1 cellular context compared by ENCODE assay signal in the genomic region with DNA sequence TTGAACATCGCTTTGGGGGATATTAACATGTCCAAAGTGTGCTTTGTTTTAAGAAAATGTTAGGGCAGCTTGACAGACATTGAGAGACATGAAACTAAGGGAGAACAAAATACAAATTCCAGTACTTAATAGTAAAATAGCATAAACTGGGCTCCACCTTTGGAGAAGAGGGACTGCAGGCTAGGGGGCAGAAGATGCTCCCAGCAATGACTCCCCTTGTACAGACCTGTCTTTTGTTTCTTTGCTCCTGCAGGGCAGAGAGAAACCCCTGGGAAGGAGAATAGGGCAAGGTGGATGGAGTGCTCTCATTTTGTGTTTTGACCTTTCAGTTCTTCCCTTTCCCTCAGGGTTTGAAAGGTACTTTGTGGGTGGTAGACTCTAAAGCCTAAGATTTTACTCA.
TF ChIP-seq lines count a peak whose summit lies in the region.

No MANE protein-coding gene starts in this region.

TF ChIP-seq in WTC11, 78 proteins besides CTCF, POLR2A, EP300 and RAD21 (continued from another document):
- TF ChIP-seq, protein P1, sequence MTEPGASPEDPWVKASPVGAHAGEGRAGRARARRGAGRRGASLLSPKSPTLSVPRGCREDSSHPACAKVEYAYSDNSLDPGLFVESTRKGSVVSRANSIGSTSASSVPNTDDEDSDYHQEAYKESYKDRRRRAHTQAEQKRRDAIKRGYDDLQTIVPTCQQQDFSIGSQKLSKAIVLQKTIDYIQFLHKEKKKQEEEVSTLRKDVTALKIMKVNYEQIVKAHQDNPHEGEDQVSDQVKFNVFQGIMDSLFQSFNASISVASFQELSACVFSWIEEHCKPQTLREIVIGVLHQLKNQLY (CRISPR knock-in tag; IDR thresholded peaks at IDR 0.05) = no peak
- no peak for TF ChIP-seq TEAD1 (CRISPR knock-in tag; IDR thresholded peaks at IDR 0.05)
- TF ChIP-seq FOXP1 (CRISPR knock-in tag; IDR thresholded peaks at IDR 0.05; ENCODE audit: borderline replicate concordance) = no peak
- TF ChIP-seq MXD4 (CRISPR knock-in tag; IDR thresholded peaks at IDR 0.05; ENCODE audit: borderline replicate concordance) = no peak
- no peak for TF ChIP-seq ERG (CRISPR knock-in tag; IDR thresholded peaks at IDR 0.05)
- TF ChIP-seq, protein P2, sequence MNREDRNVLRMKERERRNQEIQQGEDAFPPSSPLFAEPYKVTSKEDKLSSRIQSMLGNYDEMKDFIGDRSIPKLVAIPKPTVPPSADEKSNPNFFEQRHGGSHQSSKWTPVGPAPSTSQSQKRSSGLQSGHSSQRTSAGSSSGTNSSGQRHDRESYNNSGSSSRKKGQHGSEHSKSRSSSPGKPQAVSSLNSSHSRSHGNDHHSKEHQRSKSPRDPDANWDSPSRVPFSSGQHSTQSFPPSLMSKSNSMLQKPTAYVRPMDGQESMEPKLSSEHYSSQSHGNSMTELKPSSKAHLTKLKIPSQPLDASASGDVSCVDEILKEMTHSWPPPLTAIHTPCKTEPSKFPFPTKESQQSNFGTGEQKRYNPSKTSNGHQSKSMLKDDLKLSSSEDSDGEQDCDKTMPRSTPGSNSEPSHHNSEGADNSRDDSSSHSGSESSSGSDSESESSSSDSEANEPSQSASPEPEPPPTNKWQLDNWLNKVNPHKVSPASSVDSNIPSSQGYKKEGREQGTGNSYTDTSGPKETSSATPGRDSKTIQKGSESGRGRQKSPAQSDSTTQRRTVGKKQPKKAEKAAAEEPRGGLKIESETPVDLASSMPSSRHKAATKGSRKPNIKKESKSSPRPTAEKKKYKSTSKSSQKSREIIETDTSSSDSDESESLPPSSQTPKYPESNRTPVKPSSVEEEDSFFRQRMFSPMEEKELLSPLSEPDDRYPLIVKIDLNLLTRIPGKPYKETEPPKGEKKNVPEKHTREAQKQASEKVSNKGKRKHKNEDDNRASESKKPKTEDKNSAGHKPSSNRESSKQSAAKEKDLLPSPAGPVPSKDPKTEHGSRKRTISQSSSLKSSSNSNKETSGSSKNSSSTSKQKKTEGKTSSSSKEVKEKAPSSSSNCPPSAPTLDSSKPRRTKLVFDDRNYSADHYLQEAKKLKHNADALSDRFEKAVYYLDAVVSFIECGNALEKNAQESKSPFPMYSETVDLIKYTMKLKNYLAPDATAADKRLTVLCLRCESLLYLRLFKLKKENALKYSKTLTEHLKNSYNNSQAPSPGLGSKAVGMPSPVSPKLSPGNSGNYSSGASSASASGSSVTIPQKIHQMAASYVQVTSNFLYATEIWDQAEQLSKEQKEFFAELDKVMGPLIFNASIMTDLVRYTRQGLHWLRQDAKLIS (CRISPR knock-in tag; IDR thresholded peaks at IDR 0.05; ENCODE audit: borderline replicate concordance) = no peak
- no peak for TF ChIP-seq CREM (CRISPR knock-in tag; IDR thresholded peaks at IDR 0.05)
- TF ChIP-seq GABPB1 (CRISPR knock-in tag; IDR thresholded peaks at IDR 0.05) = no peak
- TF ChIP-seq PREB (CRISPR knock-in tag; IDR thresholded peaks at IDR 0.05; ENCODE audit: borderline replicate concordance) = no peak
- no peak for TF ChIP-seq KAT7 (CRISPR knock-in tag; IDR thresholded peaks at IDR 0.05; ENCODE audit: borderline replicate concordance)
- no peak for TF ChIP-seq EMX1 (CRISPR knock-in tag; IDR thresholded peaks at IDR 0.05)
- no peak for TF ChIP-seq ELF4 (CRISPR knock-in tag; IDR thresholded peaks at IDR 0.05; ENCODE audit: low read depth)
- no peak for TF ChIP-seq SOX15 (CRISPR knock-in tag; IDR thresholded peaks at IDR 0.05)
- TF ChIP-seq ETV6 (CRISPR knock-in tag; IDR thresholded peaks at IDR 0.05) = no peak
